21 cellular contexts compared by ENCODE assay signal in genomic region chr3:17110665-17111396, GRCh38.
DNase-seq lines count a peak whose midpoint lies in the region; ATAC-seq, FAIRE-seq and TF ChIP-seq lines count a peak whose summit lies in the region.
"Had no signal": no experiment of that assay in that cellular context is flagged by ENCODE, and none has a peak within 500 bp of the region (broad histone marks: within the 10 kb centered on the region; RNA-seq: fewer than 3 reads in every experiment).

No MANE protein-coding gene starts in this region.

- CTCF ChIA-PET in activated naive CD4-positive, alpha-beta T cell treated with anti-CD3 and anti-CD28 coated beads, Interleukin-2, amount 10 ng/mL, durations not matched to agents 7 days and 5 days (lab: Charles Lee) = no interaction called here

- H3K36me3 Mint-ChIP-seq in activated naive CD4-positive, alpha-beta T cell treated with anti-CD3 and anti-CD28 coated beads, Interleukin-2, amount 50 U/mL, for 72 hours = no peaks in the 10 kb centered on the region
- peaks cover 2% of the 10 kb centered on the region for H3K36me3 Mint-ChIP-seq in activated naive CD4-positive, alpha-beta T cell treated with anti-CD3 and anti-CD28 coated beads, Interleukin-2, amount 10 ng/mL, durations not matched to agents 7 days and 5 days
- H3K36me3 Mint-ChIP-seq in GM23338 (ENCODE audit: low read depth) = no peaks in the 10 kb centered on the region
- H3K36me3 Mint-ChIP-seq: CD4-positive, CD25-positive, alpha-beta regulatory T cell had no signal

- no peak overlapping the region for H3K4ac ChIP-seq in neuronal stem cell (ENCODE audit: low read length)

- H3F3A ChIP-seq in GM23338 (replicated peaks; ENCODE audit: low read depth) = no peaks in the 10 kb centered on the region
- no peaks in the 10 kb centered on the region for H3F3A ChIP-seq in MM.1S (ENCODE audit: insufficient read depth, low read length)

- H3K27me3 ChIP-seq in GM23338 (ENCODE audit: insufficient read depth) (no peaks in the 10 kb centered on the region), neuronal stem cell (ENCODE audit: control insufficient read depth in 3 of 3, insufficient read depth in 3 of 3, low read depth in 1 of 3, low read length in 3 of 3) (no peaks in the 10 kb centered on the region), MM.1S (replicated peaks; ENCODE audit: insufficient read depth, low read length) (no peaks in the 10 kb centered on the region)
- H3K27me3 ChIP-seq: adrenal gland, cardiac muscle cell, right atrium auricular region, thyroid gland had no signal

- H3K23ac ChIP-seq in neuronal stem cell (ENCODE audit: low read depth, low read length, poor library complexity) = no peak overlapping the region

- H3K27ac ChIP-seq in GM23338 (ENCODE audit: low read depth) = no peak overlapping the region
- no peak overlapping the region for H3K27ac ChIP-seq in neuronal stem cell (replicated peaks; ENCODE audit: low read length)
- H3K27ac ChIP-seq in MM.1S (ENCODE audit: low read length) = no peak overlapping the region
- H3K27ac ChIP-seq: cardiac muscle cell, KMS-11, right atrium auricular region, thyroid gland had no signal

- H2BK15ac ChIP-seq in neuronal stem cell (ENCODE audit: low read length) = no peak overlapping the region

- H3K4me1 ChIP-seq in GM23338 (ENCODE audit: insufficient read depth) (no peaks in the 10 kb centered on the region), neuronal stem cell (ENCODE audit: control insufficient read depth in 2 of 2, insufficient read depth in 1 of 2, low read depth in 1 of 2, low read length in 2 of 2) (no peaks in the 10 kb centered on the region), MM.1S (ENCODE audit: low read length) (no peaks in the 10 kb centered on the region)
- H3K4me1 ChIP-seq: adrenal gland, thyroid gland had no signal

- H3K4me3 ChIP-seq in GM23338 = no peak overlapping the region
- no peak overlapping the region for H3K4me3 ChIP-seq in neuronal stem cell (ENCODE audit: low read length in 2 of 2)
- H3K4me3 ChIP-seq in MM.1S (ENCODE audit: low read length) = no peak overlapping the region
- H3K4me3 ChIP-seq: adrenal gland, cardiac muscle cell, right atrium auricular region, thyroid gland had no signal

- peaks cover 3% of the 10 kb centered on the region for H3K27me3 Mint-ChIP-seq in activated naive CD4-positive, alpha-beta T cell treated with anti-CD3 and anti-CD28 coated beads, Interleukin-2, amount 10 ng/mL, durations not matched to agents 7 days and 5 days
- H3K27me3 Mint-ChIP-seq in GM23338 (ENCODE audit: insufficient read depth, low read depth, poor library complexity) = peaks cover 3% of the 10 kb centered on the region

- H3K27ac Mint-ChIP-seq in activated naive CD4-positive, alpha-beta T cell treated with anti-CD3 and anti-CD28 coated beads, Interleukin-2, amount 50 U/mL, for 72 hours = no peak overlapping the region
- no peak overlapping the region for H3K27ac Mint-ChIP-seq in activated naive CD4-positive, alpha-beta T cell treated with anti-CD3 and anti-CD28 coated beads, Interleukin-2, amount 10 ng/mL, durations not matched to agents 7 days and 5 days
- H3K27ac Mint-ChIP-seq in GM23338 = no peak overlapping the region
- H3K27ac Mint-ChIP-seq: H9 had no signal

- H3K79me1 ChIP-seq in neuronal stem cell (ENCODE audit: low read depth, low read length) = no peaks in the 10 kb centered on the region

- no peak overlapping the region for H4K8ac ChIP-seq in neuronal stem cell (ENCODE audit: low read depth, low read length)

- H3K79me2 ChIP-seq in GM23338 (replicated peaks; ENCODE audit: insufficient read depth) = no peaks in the 10 kb centered on the region
- no peaks in the 10 kb centered on the region for H3K79me2 ChIP-seq in MM.1S (ENCODE audit: low read length)

- H3K9me3 ChIP-seq in neuronal stem cell (replicated peaks in 1 of 2; ENCODE audit: control insufficient read depth in 2 of 2, insufficient read depth in 1 of 2, low read depth in 1 of 2, low read length in 2 of 2) (no peaks in the 10 kb centered on the region), MM.1S (replicated peaks; ENCODE audit: insufficient read depth, low read length) (no peaks in the 10 kb centered on the region)
- H3K9me3 ChIP-seq: adrenal gland, right atrium auricular region, thyroid gland had no signal

- H2BK12ac ChIP-seq in neuronal stem cell (ENCODE audit: low read length) = no peak overlapping the region

- H3K36me3 ChIP-seq in GM23338 (ENCODE audit: insufficient read depth) (no peaks in the 10 kb centered on the region), neuronal stem cell (replicated peaks in 1 of 2; ENCODE audit: control insufficient read depth in 2 of 2, insufficient read depth in 2 of 2, low read length in 2 of 2) (no peaks in the 10 kb centered on the region), MM.1S (replicated peaks; ENCODE audit: insufficient read depth, low read length) (no peaks in the 10 kb centered on the region)
- H3K36me3 ChIP-seq: adrenal gland, cardiac muscle cell, right atrium auricular region, thyroid gland had no signal

- no peak overlapping the region for H2BK5ac ChIP-seq in neuronal stem cell (ENCODE audit: low read length)

- H4K20me1 ChIP-seq in GM23338 (replicated peaks; ENCODE audit: insufficient read depth) (no peaks in the 10 kb centered on the region), MM.1S (ENCODE audit: insufficient read depth, low read length) (no peaks in the 10 kb centered on the region)

- FAIRE-seq in urothelium cell line (lab: Jason Lieb, UNC) = no peak
- FAIRE-seq: frontal cortex had no signal

- H3K4me1 Mint-ChIP-seq in activated naive CD4-positive, alpha-beta T cell treated with anti-CD3 and anti-CD28 coated beads, Interleukin-2, amount 10 ng/mL, durations not matched to agents 7 days and 5 days = peaks cover 2% of the 10 kb centered on the region
- no peaks in the 10 kb centered on the region for H3K4me1 Mint-ChIP-seq in GM23338
- H3K4me1 Mint-ChIP-seq: CD4-positive, CD25-positive, alpha-beta regulatory T cell; H9 had no signal

- H3K9ac ChIP-seq in neuronal stem cell (ENCODE audit: low read depth, low read length, poor library complexity) (no peak overlapping the region), MM.1S (ENCODE audit: low read length) (no peak overlapping the region)
- H3K9ac ChIP-seq: KMS-11 had no signal

- H2AFZ ChIP-seq in GM23338 = 0 out of 2 replicates have a peak overlapping the region, but pooled peaks have one; percentile 47
- H2AFZ ChIP-seq in neuronal stem cell (ENCODE audit: low read length) = no peak overlapping the region
- no peak overlapping the region for H2AFZ ChIP-seq in MM.1S (ENCODE audit: low read length)

- no peak overlapping the region for H3K4me2 ChIP-seq in GM23338
- H3K4me2 ChIP-seq in neuronal stem cell (ENCODE audit: insufficient read depth, low read length, poor library complexity, severe bottlenecking) = no peak overlapping the region
- no peak overlapping the region for H3K4me2 ChIP-seq in MM.1S (ENCODE audit: low read depth, low read length)
- H3K4me2 ChIP-seq: KMS-11 had no signal

- TF ChIP-seq CTCF in GM23338 (conservative IDR thresholded peaks at IDR 0.05; ENCODE audit: low read depth in 2 of 2) (no peak), MM.1S (IDR thresholded peaks at IDR 0.05; ENCODE audit: low read length) (no peak)

- WGBS in neuronal stem cell (ENCODE audit: extremely low coverage in 2 of 2, insufficient read length in 2 of 2, insufficient replicate concordance in 1 of 2), 2 donors = no CpG with 5 or more reads among the region's 8 CpGs

- H4K91ac ChIP-seq in neuronal stem cell (ENCODE audit: low read depth, low read length, poor library complexity) = no peak overlapping the region

- no peak overlapping the region for H2AK5ac ChIP-seq in neuronal stem cell (ENCODE audit: low read depth, low read length)

- H3K18ac ChIP-seq in neuronal stem cell (ENCODE audit: low read length) = peak overlapping the region; percentile 35

- H3K9me2 ChIP-seq in GM23338 (ENCODE audit: insufficient read depth) (0 out of 2 replicates have a peak, but pooled peaks cover 2% of the 10 kb centered on the region), MM.1S (replicated peaks; ENCODE audit: insufficient read depth, low read length) (no peaks in the 10 kb centered on the region)

- H3K4me3 Mint-ChIP-seq in activated naive CD4-positive, alpha-beta T cell treated with anti-CD3 and anti-CD28 coated beads, Interleukin-2, amount 10 ng/mL, durations not matched to agents 7 days and 5 days = no peak overlapping the region
- H3K4me3 Mint-ChIP-seq in GM23338 = no peak overlapping the region
- H3K4me3 Mint-ChIP-seq: CD4-positive, CD25-positive, alpha-beta regulatory T cell; H9 had no signal

- H3K9me3 Mint-ChIP-seq in activated naive CD4-positive, alpha-beta T cell treated with anti-CD3 and anti-CD28 coated beads, Interleukin-2, amount 50 U/mL, for 72 hours = peaks cover 0 to 5% of the 10 kb centered on the region in 2 donors
- peaks cover 5% of the 10 kb centered on the region for H3K9me3 Mint-ChIP-seq in activated naive CD4-positive, alpha-beta T cell treated with anti-CD3 and anti-CD28 coated beads, Interleukin-2, amount 10 ng/mL, durations not matched to agents 7 days and 5 days
- no peaks in the 10 kb centered on the region for H3K9me3 Mint-ChIP-seq in GM23338
- H3K9me3 Mint-ChIP-seq: H9 had no signal

- no peak overlapping the region for H2BK120ac ChIP-seq in neuronal stem cell (ENCODE audit: low read depth, low read length)

- no peak overlapping the region for H3K14ac ChIP-seq in neuronal stem cell (ENCODE audit: low read length)

- ATAC-seq in activated naive CD4-positive, alpha-beta T cell treated with anti-CD3 and anti-CD28 coated beads, Interleukin-2, amount 50 U/mL, for 72 hours = peak; percentile 48 to 49
- ATAC-seq in GM23338 = no peak

- DNase-seq in activated naive CD4-positive, alpha-beta T cell treated with anti-CD3 and anti-CD28 coated beads, Interleukin-2, amount 50 U/mL, for 72 hours (ENCODE audit: low spot score in 2 of 2) = no peak
- no peak for DNase-seq in activated naive CD4-positive, alpha-beta T cell treated with anti-CD3 and anti-CD28 coated beads, Interleukin-2, amount 10 ng/mL, durations not matched to agents 7 days and 5 days
- no peak for DNase-seq in GM23338 (ENCODE audit: low spot score)
- peak; percentile 28 for DNase-seq in MV-4-11 (lab: John Stamatoyannopoulos, UW)
- DNase-seq in neuronal stem cell (ENCODE audit: low spot score) = no peak
- no peak for DNase-seq in MM.1S
- DNase-seq in activated CD8-positive, alpha-beta memory T cell treated with anti-CD3 and anti-CD28 coated beads, Interleukin-2, amount 50 U/mL, for 48 hours = no peak
- no peak for DNase-seq in urothelium cell line (ENCODE audit: low spot score)
- DNase-seq: CD4-positive, CD25-positive, alpha-beta regulatory T cell; DMS53; H9; NCI-H1105 treated with DMSO at 0.1 percent for 48 hours; NCI-H2107; NCI-H510A treated with DMSO at 0.1 percent for 48 hours; Right ventricle myocardium superior; thyroid gland had no signal

TF ChIP-seq in GM23338, 12 proteins besides CTCF, POLR2A, EP300 and RAD21 (continues in another document):
- TF ChIP-seq EZH2 (IDR thresholded peaks at IDR 0.05; ENCODE audit: low read depth, unreplicated experiment) (no peak), NANOG (IDR thresholded peaks at IDR 0.05; ENCODE audit: borderline replicate concordance) (no peak), JUNB (IDR thresholded peaks at IDR 0.05; ENCODE audit: unreplicated experiment) (no peak), STAT1 (IDR thresholded peaks at IDR 0.05; ENCODE audit: unreplicated experiment) (no peak), POLR2AphosphoS5 (IDR thresholded peaks at IDR 0.05; ENCODE audit: low read depth) (no peak), ZNF114 (CRISPR knock-in tag; IDR thresholded peaks at IDR 0.05) (no peak)
